15 cellular contexts compared by ENCODE assay signal in genomic region chr6:87908978-87909802, GRCh38.
A peak's percentile ranks its signal among the peaks of the same experiment; 100 is the strongest.
DNase-seq lines count a peak whose midpoint lies in the region; ATAC-seq lines count a peak whose summit lies in the region.
"Had no signal": no experiment of that assay in that cellular context is flagged by ENCODE, and none has a peak within 500 bp of the region (broad histone marks: within the 10 kb centered on the region; RNA-seq: fewer than 3 reads in every experiment).

No MANE protein-coding gene starts in this region.

- 0 out of 2 replicates have a peak, but pooled peaks cover 6% of the 10 kb centered on the region for H3F3A ChIP-seq in GM23248 (ENCODE audit: insufficient read depth)

- 63 to 72% methylated on average over 6 of the region's 6 CpGs for WGBS in GM23248 (ENCODE audit: low coverage in 1 of 2, low lambda C conversion rate in 2 of 2, missing lambda C conversion rate in 2 of 2), 2 experiments

- peak overlapping the region; percentile 54 for H3K4me2 ChIP-seq in BLaER1
- no peak overlapping the region for H3K4me2 ChIP-seq in GM23248 (ENCODE audit: unreplicated experiment)

- no peak overlapping the region for H3K4me3 ChIP-seq in BLaER1
- no peak overlapping the region for H3K4me3 ChIP-seq in GM23248
- H3K4me3 ChIP-seq: prostate gland, SK-N-MC had no signal

- H3K79me2 ChIP-seq in GM23248 (ENCODE audit: insufficient read depth) = no peaks in the 10 kb centered on the region

- no peak overlapping the region for H2AFZ ChIP-seq in GM23248

- H3K36me3 Mint-ChIP-seq in activated naive CD8-positive, alpha-beta T cell treated with anti-CD3 and anti-CD28 coated beads, Interleukin-2, amount 10 ng/mL, durations not matched to agents 7 days and 5 days = no peaks in the 10 kb centered on the region

- DNase-seq in GM23248 (peak; percentile 7), kidney glomerular epithelial cell (lab: John Stamatoyannopoulos, UW) (peak; percentile 15), DMS79 treated with DMSO at 0.1 percent for 48 hours (lab: John Stamatoyannopoulos, UW) (no peak), KBM-7 (no peak)
- no peak for DNase-seq in activated naive CD8-positive, alpha-beta T cell treated with anti-CD3 and anti-CD28 coated beads, Interleukin-2, amount 10 ng/mL, durations not matched to agents 7 days and 5 days
- DNase-seq: activated CD4-positive, alpha-beta T cell treated with anti-CD3 and anti-CD28 coated beads, Interleukin-2, amount 50 U/mL, for 4 hours; AML-193; hippocampal formation; NCI-H1694 treated with DMSO at 0.1 percent for 48 hours; NCI-H510A had no signal

- no peaks in the 10 kb centered on the region for H3K9me3 ChIP-seq in BLaER1
- no peaks in the 10 kb centered on the region for H3K9me3 ChIP-seq in GM23248 (ENCODE audit: low read depth)
- H3K9me3 ChIP-seq: prostate gland had no signal

- peak overlapping the region; percentile 20 for H3K4me3 Mint-ChIP-seq in activated naive CD8-positive, alpha-beta T cell treated with anti-CD3 and anti-CD28 coated beads, Interleukin-2, amount 10 ng/mL, durations not matched to agents 7 days and 5 days

- H3K27ac ChIP-seq in BLaER1 (no peak overlapping the region), GM23248 (no peak overlapping the region)
- H3K27ac ChIP-seq: prostate gland, SK-N-MC had no signal

- no peaks in the 10 kb centered on the region for H3K36me3 ChIP-seq in BLaER1
- H3K36me3 ChIP-seq in GM23248 (ENCODE audit: low read depth) = no peaks in the 10 kb centered on the region
- H3K36me3 ChIP-seq: prostate gland had no signal

- ATAC-seq in activated naive CD8-positive, alpha-beta T cell treated with anti-CD3 and anti-CD28 coated beads, Interleukin-2, amount 10 ng/mL, durations not matched to agents 7 days and 5 days (ENCODE audit: low read depth) = no peak
- ATAC-seq in HG03354 (IDR thresholded peaks at IDR 0.05; ENCODE audit: poor library complexity, severe bottlenecking, unreplicated experiment) = no peak
- ATAC-seq in HG03342 (IDR thresholded peaks at IDR 0.05; ENCODE audit: unreplicated experiment) = no peak

- POLR2A ChIA-PET in activated naive CD8-positive, alpha-beta T cell treated with anti-CD3 and anti-CD28 coated beads, Interleukin-2, amount 10 ng/mL, durations not matched to agents 7 days and 5 days (lab: Charles Lee) = interaction anchor here (0.6 kb wide), 1 partner anchor 19 kb away, joined by 3 read pairs; no protein-coding TSS in a partner anchor

- H3K4me1 Mint-ChIP-seq in activated naive CD8-positive, alpha-beta T cell treated with anti-CD3 and anti-CD28 coated beads, Interleukin-2, amount 10 ng/mL, durations not matched to agents 7 days and 5 days = peaks cover 22% of the 10 kb centered on the region

- H3K9ac ChIP-seq in BLaER1 = no peak overlapping the region
- H3K9ac ChIP-seq in GM23248 = no peak overlapping the region

- H3K9me3 Mint-ChIP-seq in activated naive CD8-positive, alpha-beta T cell treated with anti-CD3 and anti-CD28 coated beads, Interleukin-2, amount 10 ng/mL, durations not matched to agents 7 days and 5 days = no peaks in the 10 kb centered on the region

- H3K27me3 ChIP-seq in BLaER1 (no peaks in the 10 kb centered on the region), GM23248 (replicated peaks; ENCODE audit: insufficient read depth) (peaks cover 61% of the 10 kb centered on the region)

- no peaks in the 10 kb centered on the region for H3K9me2 ChIP-seq in GM23248 (ENCODE audit: insufficient read depth)

- in situ Hi-C loops in GM23248 (cut with MboI) = no loop called here
- in situ Hi-C loops in KBM-7 (cut with MboI; ENCODE audit: low pct_unique_long_range_greater_than_20kb, low sequenced_read_pairs) = no loop called here

- H4K20me1 ChIP-seq in BLaER1 (no peaks in the 10 kb centered on the region), GM23248 (ENCODE audit: insufficient read depth) (no peaks in the 10 kb centered on the region)

- no peak overlapping the region for H3K27ac Mint-ChIP-seq in activated naive CD8-positive, alpha-beta T cell treated with anti-CD3 and anti-CD28 coated beads, Interleukin-2, amount 10 ng/mL, durations not matched to agents 7 days and 5 days

- H3K27me3 Mint-ChIP-seq in activated naive CD8-positive, alpha-beta T cell treated with anti-CD3 and anti-CD28 coated beads, Interleukin-2, amount 10 ng/mL, durations not matched to agents 7 days and 5 days = peaks cover 41% of the 10 kb centered on the region

- peaks cover 42% of the 10 kb centered on the region for H3K4me1 ChIP-seq in BLaER1
- peaks cover 23% of the 10 kb centered on the region for H3K4me1 ChIP-seq in GM23248 (ENCODE audit: insufficient read depth)
- H3K4me1 ChIP-seq: prostate gland had no signal

Comparison
In these comparisons a context has a peak if more than half of its experiments do, and no peak if none do; other contexts are left out.
1. DNase-seq: peak in GM23248 (single experiment) and kidney glomerular epithelial cell (single experiment); none in activated naive CD8-positive, alpha-beta T cell treated with anti-CD3 and anti-CD28 coated beads, Interleukin-2, amount 10 ng/mL, durations not matched to agents 7 days and 5 days (single experiment), DMS79 treated with DMSO at 0.1 percent for 48 hours (single experiment) and KBM-7 (single experiment).